1 cellular context compared by ENCODE assay signal in genomic region chr15:70318996-70319465, GRCh38.
TF ChIP-seq lines count a peak whose summit lies in the region.

No MANE protein-coding gene starts in this region.

TF ChIP-seq in GM23338, 12 proteins besides CTCF, POLR2A, EP300 and RAD21 (continued from another document):
- TF ChIP-seq ZNF462 (CRISPR knock-in tag; IDR thresholded peaks at IDR 0.05), result no peak
